24 cellular contexts compared by ENCODE assay signal in genomic region chr2:37587817-37588216, GRCh38.
A peak's percentile ranks its signal among the peaks of the same experiment; 100 is the strongest.
DNase-seq lines count a peak whose midpoint lies in the region; ATAC-seq and TF ChIP-seq lines count a peak whose summit lies in the region.
"Had no signal": no experiment of that assay in that cellular context is flagged by ENCODE, and none has a peak within 500 bp of the region (broad histone marks: within the 10 kb centered on the region; RNA-seq: fewer than 3 reads in every experiment).

No MANE protein-coding gene starts in this region.

- ATAC-seq in activated CD8-positive, alpha-beta T cell treated with anti-CD3 and anti-CD28 coated beads for 36 hours: no peak
- ATAC-seq in activated CD8-positive, alpha-beta T cell treated with anti-CD3 and anti-CD28 coated beads, Interleukin-2, amount 10 ng/mL, durations not matched to agents 7 days and 5 days: no peak
- ATAC-seq in T-cell (replicated peaks in 1 of 4) (no peak), GM18909 (IDR thresholded peaks at IDR 0.05; ENCODE audit: poor library complexity, unreplicated experiment) (no peak)
- no peak for ATAC-seq in central memory CD8-positive, alpha-beta T cell (replicated peaks; ENCODE audit: extremely low read depth, poor library complexity, severe bottlenecking)
- ATAC-seq in stimulated activated effector memory CD8-positive, alpha-beta T cell treated with anti-CD3 and anti-CD28 coated beads, Interleukin-12 subunit alpha, Interleukin-12 subunit beta, amount 100 ng/mL, for 72 hours: peak; percentile 22

- no peaks in the 10 kb centered on the region for H3K27me3 Mint-ChIP-seq in activated CD8-positive, alpha-beta T cell treated with anti-CD3 and anti-CD28 coated beads for 36 hours
- H3K27me3 Mint-ChIP-seq in activated CD8-positive, alpha-beta T cell treated with anti-CD3 and anti-CD28 coated beads, Interleukin-2, amount 10 ng/mL, durations not matched to agents 7 days and 5 days (ENCODE audit: low read depth): no peaks in the 10 kb centered on the region
- no peaks in the 10 kb centered on the region for H3K27me3 Mint-ChIP-seq in T-cell
- H3K27me3 Mint-ChIP-seq in central memory CD8-positive, alpha-beta T cell: no peaks in the 10 kb centered on the region
- H3K27me3 Mint-ChIP-seq in neural progenitor cell (ENCODE audit: insufficient read depth, low read depth): peaks cover 2% of the 10 kb centered on the region
- H3K27me3 Mint-ChIP-seq in activated naive CD4-positive, alpha-beta T cell treated with anti-CD3 and anti-CD28 coated beads, Interleukin-2, amount 10 ng/mL, durations not matched to agents 7 days and 5 days: no peaks in the 10 kb centered on the region
- H3K27me3 Mint-ChIP-seq: activated naive CD8-positive, alpha-beta T cell treated with anti-CD3 and anti-CD28 coated beads, Interleukin-2, amount 10 ng/mL, durations not matched to agents 7 days and 5 days had no signal

- no peaks in the 10 kb centered on the region for H3K36me3 Mint-ChIP-seq in activated CD8-positive, alpha-beta T cell treated with anti-CD3 and anti-CD28 coated beads for 36 hours (ENCODE audit: low read depth)
- no peaks in the 10 kb centered on the region for H3K36me3 Mint-ChIP-seq in activated CD8-positive, alpha-beta T cell treated with anti-CD3 and anti-CD28 coated beads, Interleukin-2, amount 10 ng/mL, durations not matched to agents 7 days and 5 days (ENCODE audit: low read depth)
- H3K36me3 Mint-ChIP-seq in T-cell: no peaks in the 10 kb centered on the region
- peaks cover 4% of the 10 kb centered on the region for H3K36me3 Mint-ChIP-seq in central memory CD8-positive, alpha-beta T cell (ENCODE audit: insufficient read depth)
- H3K36me3 Mint-ChIP-seq in stimulated activated effector memory CD8-positive, alpha-beta T cell treated with anti-CD3 and anti-CD28 coated beads, Interleukin-12 subunit alpha, Interleukin-12 subunit beta, amount 100 ng/mL, for 72 hours: no peaks in the 10 kb centered on the region
- H3K36me3 Mint-ChIP-seq in neural progenitor cell: no peaks in the 10 kb centered on the region
- no peaks in the 10 kb centered on the region for H3K36me3 Mint-ChIP-seq in activated naive CD4-positive, alpha-beta T cell treated with anti-CD3 and anti-CD28 coated beads, Interleukin-2, amount 10 ng/mL, durations not matched to agents 7 days and 5 days
- H3K36me3 Mint-ChIP-seq: brain had no signal

- H3K9me3 ChIP-seq in neural progenitor cell (ENCODE audit: low read depth): no peaks in the 10 kb centered on the region
- H3K9me3 ChIP-seq: BLaER1 had no signal

- intact Hi-C loops in activated CD8-positive, alpha-beta T cell treated with anti-CD3 and anti-CD28 coated beads for 36 hours (cut with micrococcal nuclease): loop anchor here (2.0 to 5.0 kb wide), 2 partner anchors 37 to 49 kb away; no protein-coding TSS in a partner anchor

- CTCF ChIA-PET in activated CD8-positive, alpha-beta T cell treated with anti-CD3 and anti-CD28 coated beads for 36 hours (lab: Charles Lee): interaction anchor here (0.9 to 2.9 kb wide), 5 partner anchors 18 to 289 kb away, joined by 3 to 14 read pairs (median 4); no protein-coding TSS in a partner anchor
- CTCF ChIA-PET in activated CD8-positive, alpha-beta T cell treated with anti-CD3 and anti-CD28 coated beads, Interleukin-2, amount 10 ng/mL, durations not matched to agents 7 days and 5 days (lab: Charles Lee): interaction anchor here (1.2 to 3.7 kb wide), 5 partner anchors 12 to 304 kb away, joined by 3 to 17 read pairs (median 4); no protein-coding TSS in a partner anchor
- CTCF ChIA-PET in T-cell (lab: Charles Lee): interaction anchor here in 1 of 2 donors (0.6 to 0.7 kb wide), 2 partner anchors 27 to 578 kb away, joined by 3 read pairs; no protein-coding TSS in a partner anchor
- CTCF ChIA-PET in activated naive CD4-positive, alpha-beta T cell treated with anti-CD3 and anti-CD28 coated beads, Interleukin-2, amount 10 ng/mL, durations not matched to agents 7 days and 5 days (lab: Charles Lee): interaction anchor here (1.1 kb wide), 2 partner anchors 42 to 192 kb away, joined by 3 read pairs; no protein-coding TSS in a partner anchor

- DNase-seq in activated CD8-positive, alpha-beta T cell treated with anti-CD3 and anti-CD28 coated beads for 36 hours: no peak
- DNase-seq in activated CD8-positive, alpha-beta T cell treated with anti-CD3 and anti-CD28 coated beads, Interleukin-2, amount 10 ng/mL, durations not matched to agents 7 days and 5 days: no peak
- no peak for DNase-seq in T-cell
- DNase-seq in central memory CD8-positive, alpha-beta T cell (ENCODE audit: low spot score in 2 of 2): no peak
- peak in 1 of 2 donors; percentile 44 for DNase-seq in stimulated activated effector memory CD8-positive, alpha-beta T cell treated with anti-CD3 and anti-CD28 coated beads, Interleukin-12 subunit alpha, Interleukin-12 subunit beta, amount 100 ng/mL, for 72 hours (ENCODE audit: low spot score in 2 of 2)
- no peak for DNase-seq in neural progenitor cell (ENCODE audit: low spot score)
- DNase-seq in activated naive CD4-positive, alpha-beta T cell treated with anti-CD3 and anti-CD28 coated beads, Interleukin-2, amount 10 ng/mL, durations not matched to agents 7 days and 5 days: no peak
- DNase-seq: activated CD4-positive, alpha-beta T cell treated with anti-CD3 and anti-CD28 coated beads, Interleukin-2, amount 50 U/mL, for 4 hours; activated naive CD8-positive, alpha-beta T cell treated with anti-CD3 and anti-CD28 coated beads, Interleukin-2, amount 10 ng/mL, durations not matched to agents 7 days and 5 days; activated T-cell treated with anti-CD3 and anti-CD28 coated beads, Interleukin-2, amount 50 U/mL, for 48 hours; cortex of kidney; DMS 273 treated with DMSO at 0.1 percent for 48 hours; head of caudate nucleus; left ventricle myocardium superior; MM.1S; NCI-H2227 treated with DMSO at 0.1 percent for 48 hours; NCI-H774; SHP77; stimulated activated CD4-positive, alpha-beta T cell treated with anti-CD3 and anti-CD28 coated beads, Interleukin-4, amount 100 ng/mL, for 24 hours; T-helper 1 cell had no signal

- no peak overlapping the region for H3K27ac ChIP-seq in neural progenitor cell
- H3K27ac ChIP-seq: BLaER1 had no signal

- no peak overlapping the region for H3K9ac ChIP-seq in neural progenitor cell
- H3K9ac ChIP-seq: BLaER1 had no signal

- H2AFZ ChIP-seq in neural progenitor cell (replicated peaks): no peak overlapping the region

- H4K20me1 ChIP-seq in neural progenitor cell (ENCODE audit: low read depth): no peaks in the 10 kb centered on the region
- H4K20me1 ChIP-seq: BLaER1 had no signal

- H3K36me3 ChIP-seq in neural progenitor cell: no peaks in the 10 kb centered on the region
- H3K36me3 ChIP-seq: BLaER1 had no signal

- H3K4me2 ChIP-seq in neural progenitor cell: no peak overlapping the region
- H3K4me2 ChIP-seq: BLaER1 had no signal

- POLR2A ChIA-PET in activated CD8-positive, alpha-beta T cell treated with anti-CD3 and anti-CD28 coated beads for 36 hours (lab: Charles Lee): interaction anchor here (1.1 to 5.3 kb wide), 5 partner anchors 13 to 78 kb away, joined by 3 to 28 read pairs (median 4); no protein-coding TSS in a partner anchor
- POLR2A ChIA-PET in activated CD8-positive, alpha-beta T cell treated with anti-CD3 and anti-CD28 coated beads, Interleukin-2, amount 10 ng/mL, durations not matched to agents 7 days and 5 days (lab: Charles Lee): interaction anchor here (1.7 kb wide), 1 partner anchor 13 kb away, joined by 8 read pairs; no protein-coding TSS in a partner anchor
- POLR2A ChIA-PET in T-cell (lab: Charles Lee): interaction anchor here (0.5 to 0.7 kb wide), 4 partner anchors 12 to 973 kb away, joined by 3 to 8 read pairs (median 4); no protein-coding TSS in a partner anchor

- no peak overlapping the region for H3K4me3 Mint-ChIP-seq in activated CD8-positive, alpha-beta T cell treated with anti-CD3 and anti-CD28 coated beads for 36 hours
- H3K4me3 Mint-ChIP-seq in activated CD8-positive, alpha-beta T cell treated with anti-CD3 and anti-CD28 coated beads, Interleukin-2, amount 10 ng/mL, durations not matched to agents 7 days and 5 days: no peak overlapping the region
- H3K4me3 Mint-ChIP-seq in T-cell: no peak overlapping the region
- no peak overlapping the region for H3K4me3 Mint-ChIP-seq in central memory CD8-positive, alpha-beta T cell
- H3K4me3 Mint-ChIP-seq in stimulated activated effector memory CD8-positive, alpha-beta T cell treated with anti-CD3 and anti-CD28 coated beads, Interleukin-12 subunit alpha, Interleukin-12 subunit beta, amount 100 ng/mL, for 72 hours: peak overlapping the region; percentile 69
- no peak overlapping the region for H3K4me3 Mint-ChIP-seq in neural progenitor cell
- H3K4me3 Mint-ChIP-seq in activated naive CD4-positive, alpha-beta T cell treated with anti-CD3 and anti-CD28 coated beads, Interleukin-2, amount 10 ng/mL, durations not matched to agents 7 days and 5 days: no peak overlapping the region
- H3K4me3 Mint-ChIP-seq: activated naive CD8-positive, alpha-beta T cell treated with anti-CD3 and anti-CD28 coated beads, Interleukin-2, amount 10 ng/mL, durations not matched to agents 7 days and 5 days; brain; neural crest cell had no signal

- no peak overlapping the region for H3K4me3 ChIP-seq in neural progenitor cell
- H3K4me3 ChIP-seq: BLaER1 had no signal

- no peak for TF ChIP-seq CTCF in activated CD8-positive, alpha-beta T cell treated with anti-CD3 and anti-CD28 coated beads for 36 hours (IDR thresholded peaks at IDR 0.05)
- no peak for TF ChIP-seq CTCF in neural progenitor cell (IDR thresholded peaks at IDR 0.05)

- H3K9me3 Mint-ChIP-seq in activated CD8-positive, alpha-beta T cell treated with anti-CD3 and anti-CD28 coated beads for 36 hours: no peaks in the 10 kb centered on the region
- H3K9me3 Mint-ChIP-seq in activated CD8-positive, alpha-beta T cell treated with anti-CD3 and anti-CD28 coated beads, Interleukin-2, amount 10 ng/mL, durations not matched to agents 7 days and 5 days (ENCODE audit: insufficient read depth): no peaks in the 10 kb centered on the region
- H3K9me3 Mint-ChIP-seq in T-cell: no peaks in the 10 kb centered on the region
- H3K9me3 Mint-ChIP-seq in central memory CD8-positive, alpha-beta T cell: no peaks in the 10 kb centered on the region
- no peaks in the 10 kb centered on the region for H3K9me3 Mint-ChIP-seq in stimulated activated effector memory CD8-positive, alpha-beta T cell treated with anti-CD3 and anti-CD28 coated beads, Interleukin-12 subunit alpha, Interleukin-12 subunit beta, amount 100 ng/mL, for 72 hours
- no peaks in the 10 kb centered on the region for H3K9me3 Mint-ChIP-seq in neural progenitor cell
- H3K9me3 Mint-ChIP-seq in activated naive CD4-positive, alpha-beta T cell treated with anti-CD3 and anti-CD28 coated beads, Interleukin-2, amount 10 ng/mL, durations not matched to agents 7 days and 5 days: no peaks in the 10 kb centered on the region
- H3K9me3 Mint-ChIP-seq: activated naive CD8-positive, alpha-beta T cell treated with anti-CD3 and anti-CD28 coated beads, Interleukin-2, amount 10 ng/mL, durations not matched to agents 7 days and 5 days; neural crest cell had no signal

- H3K79me2 ChIP-seq in neural progenitor cell (ENCODE audit: low read depth): no peaks in the 10 kb centered on the region

- peaks cover 24% of the 10 kb centered on the region for H3K4me1 ChIP-seq in neural progenitor cell

- H3K27ac Mint-ChIP-seq in activated CD8-positive, alpha-beta T cell treated with anti-CD3 and anti-CD28 coated beads for 36 hours: peak overlapping the region; percentile 85
- no peak overlapping the region for H3K27ac Mint-ChIP-seq in activated CD8-positive, alpha-beta T cell treated with anti-CD3 and anti-CD28 coated beads, Interleukin-2, amount 10 ng/mL, durations not matched to agents 7 days and 5 days
- H3K27ac Mint-ChIP-seq in T-cell: peak overlapping the region; percentile 93 to 98
- peak overlapping the region; percentile 91 for H3K27ac Mint-ChIP-seq in central memory CD8-positive, alpha-beta T cell (ENCODE audit: low read depth)
- peak overlapping the region; percentile 85 for H3K27ac Mint-ChIP-seq in stimulated activated effector memory CD8-positive, alpha-beta T cell treated with anti-CD3 and anti-CD28 coated beads, Interleukin-12 subunit alpha, Interleukin-12 subunit beta, amount 100 ng/mL, for 72 hours
- H3K27ac Mint-ChIP-seq in neural progenitor cell: no peak overlapping the region
- no peak overlapping the region for H3K27ac Mint-ChIP-seq in activated naive CD4-positive, alpha-beta T cell treated with anti-CD3 and anti-CD28 coated beads, Interleukin-2, amount 10 ng/mL, durations not matched to agents 7 days and 5 days
- H3K27ac Mint-ChIP-seq: activated naive CD8-positive, alpha-beta T cell treated with anti-CD3 and anti-CD28 coated beads, Interleukin-2, amount 10 ng/mL, durations not matched to agents 7 days and 5 days had no signal

- H3K4me1 Mint-ChIP-seq in activated CD8-positive, alpha-beta T cell treated with anti-CD3 and anti-CD28 coated beads for 36 hours (ENCODE audit: low read depth): peaks cover 84% of the 10 kb centered on the region
- H3K4me1 Mint-ChIP-seq in activated CD8-positive, alpha-beta T cell treated with anti-CD3 and anti-CD28 coated beads, Interleukin-2, amount 10 ng/mL, durations not matched to agents 7 days and 5 days (ENCODE audit: low read depth): peaks cover 79% of the 10 kb centered on the region
- peaks cover 74 to 91% (median 88%) of the 10 kb centered on the region in 3 donors for H3K4me1 Mint-ChIP-seq in T-cell
- H3K4me1 Mint-ChIP-seq in central memory CD8-positive, alpha-beta T cell: peaks cover 81% of the 10 kb centered on the region
- peaks cover 82% of the 10 kb centered on the region for H3K4me1 Mint-ChIP-seq in stimulated activated effector memory CD8-positive, alpha-beta T cell treated with anti-CD3 and anti-CD28 coated beads, Interleukin-12 subunit alpha, Interleukin-12 subunit beta, amount 100 ng/mL, for 72 hours
- peaks cover 35% of the 10 kb centered on the region for H3K4me1 Mint-ChIP-seq in neural progenitor cell
- H3K4me1 Mint-ChIP-seq in activated naive CD4-positive, alpha-beta T cell treated with anti-CD3 and anti-CD28 coated beads, Interleukin-2, amount 10 ng/mL, durations not matched to agents 7 days and 5 days: peaks cover 70% of the 10 kb centered on the region

- no peaks in the 10 kb centered on the region for H3K27me3 ChIP-seq in neural progenitor cell
- H3K27me3 ChIP-seq: BLaER1 had no signal

- H3F3A ChIP-seq in neural progenitor cell (ENCODE audit: low read depth): no peaks in the 10 kb centered on the region

Comparison
In these comparisons a context has a peak if more than half of its experiments do, and no peak if none do; other contexts are left out.
1. H3K27ac Mint-ChIP-seq: peak in activated CD8-positive, alpha-beta T cell treated with anti-CD3 and anti-CD28 coated beads for 36 hours (single experiment), T-cell (2 of 2), central memory CD8-positive, alpha-beta T cell (single experiment) and stimulated activated effector memory CD8-positive, alpha-beta T cell treated with anti-CD3 and anti-CD28 coated beads, Interleukin-12 subunit alpha, Interleukin-12 subunit beta, amount 100 ng/mL, for 72 hours (single experiment); none in activated CD8-positive, alpha-beta T cell treated with anti-CD3 and anti-CD28 coated beads, Interleukin-2, amount 10 ng/mL, durations not matched to agents 7 days and 5 days (single experiment), neural progenitor cell (single experiment) and activated naive CD4-positive, alpha-beta T cell treated with anti-CD3 and anti-CD28 coated beads, Interleukin-2, amount 10 ng/mL, durations not matched to agents 7 days and 5 days (single experiment).